ENCODE assay signal across 15 cellular contexts in genomic region chr11:35946766-35947165, GRCh38. TPM values are rescaled to one million over a fixed set of nuclear protein-coding genes. Genes with fewer than 3 reads are reported as not detected.
DNase-seq lines count a peak whose midpoint lies in the region; ATAC-seq and TF ChIP-seq lines count a peak whose summit lies in the region.
"Had no signal": no experiment of that assay in that cellular context is flagged by ENCODE, and none has a peak within 500 bp of the region (broad histone marks: within the 10 kb centered on the region; RNA-seq: fewer than 3 reads in every experiment).

No MANE protein-coding gene starts in this region.

- H3K4me3 Mint-ChIP-seq in GM23338 (no peak overlapping the region), brain (peak overlapping the region; percentile 93 to 98 (median 96)), neural crest cell (peak overlapping the region; percentile 97)
- H3K4me3 Mint-ChIP-seq: B cell; CD4-positive, alpha-beta memory T cell had no signal

- ATAC-seq in GM23338: no peak
- ATAC-seq in GM18861 (IDR thresholded peaks at IDR 0.05; ENCODE audit: unreplicated experiment): no peak
- ATAC-seq in GM19395 (IDR thresholded peaks at IDR 0.05; ENCODE audit: unreplicated experiment): no peak

- H3K27ac Mint-ChIP-seq in GM23338 (no peak overlapping the region), brain (peak overlapping the region; percentile 18 to 95 (median 25)), neural crest cell (ENCODE audit: unreplicated experiment) (no peak overlapping the region)
- H3K27ac Mint-ChIP-seq: B cell had no signal

- H3K9ac ChIP-seq in HUES48 (ENCODE audit: low read depth, low read length): no peak overlapping the region
- H3K9ac ChIP-seq: SK-N-SH had no signal

- H3K9me3 Mint-ChIP-seq in GM23338 (no peaks in the 10 kb centered on the region; the same call in 1 of the 3 replicates), brain (peaks cover 0 to 12% (median 0%) of the 10 kb centered on the region in 5 experiments), neural crest cell (no peaks in the 10 kb centered on the region)
- H3K9me3 Mint-ChIP-seq: CD4-positive, alpha-beta memory T cell had no signal

- H3K9me2 ChIP-seq in GM23338 (ENCODE audit: insufficient read depth): no peaks in the 10 kb centered on the region
- H3K9me2 ChIP-seq: SK-N-SH had no signal

- peaks cover 48% of the 10 kb centered on the region for H4K20me1 ChIP-seq in GM23338 (replicated peaks; ENCODE audit: insufficient read depth)

- H3K27me3 ChIP-seq in GM23338 (ENCODE audit: insufficient read depth) (peaks cover 27% of the 10 kb centered on the region), HUES48 (ENCODE audit: control insufficient read depth, insufficient read depth, low read length) (peaks cover 24% of the 10 kb centered on the region)

- no peak overlapping the region for H3K27ac ChIP-seq in GM23338 (ENCODE audit: low read depth)
- peak overlapping the region; percentile 50 for H3K27ac ChIP-seq in HUES48 (ENCODE audit: low read depth, low read length)

- H3K36me3 ChIP-seq in GM23338 (ENCODE audit: insufficient read depth) (no peaks in the 10 kb centered on the region), HUES48 (ENCODE audit: control insufficient read depth, insufficient read depth, low read length) (no peaks in the 10 kb centered on the region)

- TF ChIP-seq CTCF in GM23338 (conservative IDR thresholded peaks at IDR 0.05; ENCODE audit: low read depth in 2 of 2) (no peak), brain (conservative IDR thresholded peaks at IDR 0.05) (no peak), neural crest cell (conservative IDR thresholded peaks at IDR 0.05) (no peak)

- H3K4me1 ChIP-seq in GM23338 (ENCODE audit: insufficient read depth) (peaks cover 57% of the 10 kb centered on the region), HUES48 (ENCODE audit: control insufficient read depth, insufficient read depth, low read length) (peaks cover 47% of the 10 kb centered on the region)

- no peaks in the 10 kb centered on the region for H3F3A ChIP-seq in GM23338 (replicated peaks; ENCODE audit: low read depth)

- no peaks in the 10 kb centered on the region for H3K9me3 ChIP-seq in HUES48 (ENCODE audit: control insufficient read depth, insufficient read depth, low read length)
- H3K9me3 ChIP-seq: SK-N-SH had no signal

- H3K4me1 Mint-ChIP-seq in GM23338: peaks cover 52% of the 10 kb centered on the region
- H3K4me1 Mint-ChIP-seq in brain: peaks cover 85% of the 10 kb centered on the region
- H3K4me1 Mint-ChIP-seq in neural crest cell: peaks cover 73% of the 10 kb centered on the region

- H3K4me2 ChIP-seq in GM23338: peak overlapping the region; percentile 43
- H3K4me2 ChIP-seq: SK-N-SH had no signal

- H3K27me3 Mint-ChIP-seq in GM23338 (ENCODE audit: insufficient read depth, low read depth, poor library complexity) (peaks cover 18% of the 10 kb centered on the region), brain (peaks cover 8% of the 10 kb centered on the region), neural crest cell (ENCODE audit: low read depth) (no peaks in the 10 kb centered on the region)

- H3K36me3 Mint-ChIP-seq in GM23338 (ENCODE audit: low read depth): no peaks in the 10 kb centered on the region; the same call in 2 of the 3 replicates
- H3K36me3 Mint-ChIP-seq in brain: peaks cover 14% of the 10 kb centered on the region
- no peaks in the 10 kb centered on the region for H3K36me3 Mint-ChIP-seq in neural crest cell (ENCODE audit: low read depth)
- H3K36me3 Mint-ChIP-seq: CD4-positive, alpha-beta memory T cell had no signal

- no peak overlapping the region for H2AFZ ChIP-seq in GM23338

- DNase-seq in GM23338 (ENCODE audit: low spot score) (no peak), neural crest cell (ENCODE audit: low read depth, low spot score) (no peak), GM19238 (ENCODE audit: insufficient read length, low spot score) (no peak)
- DNase-seq: CD4-positive, alpha-beta memory T cell; HCEC 1CT; NCI-H2081; NCI-H446; SHP77; SK-N-SH; T-helper 1 cell had no signal

- H3K4me3 ChIP-seq in GM23338: no peak overlapping the region
- no peak overlapping the region for H3K4me3 ChIP-seq in HUES48 (ENCODE audit: low read depth, low read length)

- H3K79me2 ChIP-seq in GM23338 (replicated peaks; ENCODE audit: insufficient read depth): peaks cover 75% of the 10 kb centered on the region

TF ChIP-seq in GM23338, 12 proteins besides CTCF, POLR2A, EP300 and RAD21 (continues in another document):
- TF ChIP-seq JUNB (IDR thresholded peaks at IDR 0.05; ENCODE audit: unreplicated experiment) (no peak), ZNF462 (CRISPR knock-in tag; IDR thresholded peaks at IDR 0.05) (no peak)

RNA-seq across cellular contexts. Expression of gene LDLRAD3, which starts 2.9 kb away (rescaled TPM):
- total RNA-seq in GM23338 (2014; rRNA removed; shearing (Covaris generic)): 13.4 and 19.4 TPM in 2 replicates
- polyA plus RNA-seq in GM23338 (2016; fragmentation: Nextera tagmentation; extraction: Ambion mirVana) (8.5 TPM in 2 replicates), brain (ENCODE audit: insufficient read depth, low read depth, low replicate concordance) (28.5 TPM)
- total RNA-seq in neural crest cell: 30.1 and 33.8 TPM in 2 replicates
- total RNA-seq: B cell; CD4-positive, alpha-beta memory T cell had no signal
- polyA plus RNA-seq: CD4-positive, alpha-beta memory T cell had no signal

Comparison
In these comparisons a context has a peak if more than half of its experiments do, and no peak if none do; other contexts are left out.
1. H3K27ac Mint-ChIP-seq: peak in brain (5 of 5); none in GM23338 (single experiment) and neural crest cell (single experiment).